In genomic region chr19:57319869-57320179, GRCh38 we compare ENCODE assay signal across 8 cellular contexts. TPM values are rescaled to one million over a fixed set of nuclear protein-coding genes. Genes with fewer than 3 reads are reported as not detected.
DNase-seq lines count a peak whose midpoint lies in the region; ATAC-seq and TF ChIP-seq lines count a peak whose summit lies in the region.

No MANE protein-coding gene starts in this region.

- 0 out of 2 replicates have a peak, but pooled peaks cover 2% of the 10 kb centered on the region for H3K27me3 ChIP-seq in HAP-1 (ENCODE audit: low read depth)

- ATAC-seq in activated CD8-positive, alpha-beta T cell treated with anti-CD3 and anti-CD28 coated beads, Interleukin-2, amount 10 ng/mL, durations not matched to agents 7 days and 5 days, result peak; percentile 1
- peak; percentile 1 for ATAC-seq in stimulated activated naive CD8-positive, alpha-beta T cell treated with anti-CD3 and anti-CD28 coated beads, Interleukin-15, amount 100 ng/mL, for 72 hours
- ATAC-seq in GM21737 (IDR thresholded peaks at IDR 0.05; ENCODE audit: unreplicated experiment), result no peak

- H3K4me1 ChIP-seq in HAP-1, result peaks cover 3% of the 10 kb centered on the region

- in situ Hi-C loops in HAP-1 (cut with MboI; ENCODE audit: low sequenced_read_pairs), result no loop called here

- no peak for TF ChIP-seq CTCF in GM10266 (IDR thresholded peaks at IDR 0.05; ENCODE audit: control insufficient read depth, insufficient read depth, low read depth, missing control alignments)

- peaks cover 4% of the 10 kb centered on the region for H3K9me3 Mint-ChIP-seq in activated CD8-positive, alpha-beta T cell treated with anti-CD3 and anti-CD28 coated beads, Interleukin-2, amount 10 ng/mL, durations not matched to agents 7 days and 5 days (ENCODE audit: insufficient read depth)
- peaks cover 27 to 57% of the 10 kb centered on the region in 2 donors for H3K9me3 Mint-ChIP-seq in stimulated activated naive CD8-positive, alpha-beta T cell treated with anti-CD3 and anti-CD28 coated beads, Interleukin-15, amount 100 ng/mL, for 72 hours

- CTCF ChIA-PET in activated CD8-positive, alpha-beta T cell treated with anti-CD3 and anti-CD28 coated beads, Interleukin-2, amount 10 ng/mL, durations not matched to agents 7 days and 5 days (lab: Charles Lee), result no interaction called here

- H3K27ac Mint-ChIP-seq in activated CD8-positive, alpha-beta T cell treated with anti-CD3 and anti-CD28 coated beads, Interleukin-2, amount 10 ng/mL, durations not matched to agents 7 days and 5 days, result peak overlapping the region; percentile 97
- peak overlapping the region; percentile 97 to 99 for H3K27ac Mint-ChIP-seq in stimulated activated naive CD8-positive, alpha-beta T cell treated with anti-CD3 and anti-CD28 coated beads, Interleukin-15, amount 100 ng/mL, for 72 hours

- H3K9me3 ChIP-seq in HAP-1, result no peaks in the 10 kb centered on the region

- DNase-seq in HAP-1 (ENCODE audit: low spot score in 2 of 2) (no peak), globus pallidus (ENCODE audit: low spot score) (no peak), AG08395 (ENCODE audit: low spot score) (no peak), GM10266 (ENCODE audit: extremely low spot score) (no peak)
- no peak for DNase-seq in activated CD8-positive, alpha-beta T cell treated with anti-CD3 and anti-CD28 coated beads, Interleukin-2, amount 10 ng/mL, durations not matched to agents 7 days and 5 days
- no peak for DNase-seq in stimulated activated naive CD8-positive, alpha-beta T cell treated with anti-CD3 and anti-CD28 coated beads, Interleukin-15, amount 100 ng/mL, for 72 hours

- peaks cover 29% of the 10 kb centered on the region for H3K4me1 Mint-ChIP-seq in activated CD8-positive, alpha-beta T cell treated with anti-CD3 and anti-CD28 coated beads, Interleukin-2, amount 10 ng/mL, durations not matched to agents 7 days and 5 days (ENCODE audit: low read depth)
- H3K4me1 Mint-ChIP-seq in stimulated activated naive CD8-positive, alpha-beta T cell treated with anti-CD3 and anti-CD28 coated beads, Interleukin-15, amount 100 ng/mL, for 72 hours, result peaks cover 25% of the 10 kb centered on the region

- H3K36me3 ChIP-seq in HAP-1 (replicated peaks), result peaks cover 11% of the 10 kb centered on the region

- peak overlapping the region; percentile 92 for H3K4me3 Mint-ChIP-seq in activated CD8-positive, alpha-beta T cell treated with anti-CD3 and anti-CD28 coated beads, Interleukin-2, amount 10 ng/mL, durations not matched to agents 7 days and 5 days
- H3K4me3 Mint-ChIP-seq in stimulated activated naive CD8-positive, alpha-beta T cell treated with anti-CD3 and anti-CD28 coated beads, Interleukin-15, amount 100 ng/mL, for 72 hours, result peak overlapping the region; percentile 93 to 97

- peaks cover 36% of the 10 kb centered on the region for H3K36me3 Mint-ChIP-seq in activated CD8-positive, alpha-beta T cell treated with anti-CD3 and anti-CD28 coated beads, Interleukin-2, amount 10 ng/mL, durations not matched to agents 7 days and 5 days (ENCODE audit: low read depth)

- H3K27me3 Mint-ChIP-seq in activated CD8-positive, alpha-beta T cell treated with anti-CD3 and anti-CD28 coated beads, Interleukin-2, amount 10 ng/mL, durations not matched to agents 7 days and 5 days (ENCODE audit: low read depth), result peaks cover 26% of the 10 kb centered on the region
- H3K27me3 Mint-ChIP-seq in stimulated activated naive CD8-positive, alpha-beta T cell treated with anti-CD3 and anti-CD28 coated beads, Interleukin-15, amount 100 ng/mL, for 72 hours, result peaks cover 34% of the 10 kb centered on the region

- peak overlapping the region; percentile 82 for H3K4me3 ChIP-seq in HAP-1
- H3K4me3 ChIP-seq in iPS-11a (ENCODE audit: low read depth, low read length), result peak overlapping the region; percentile 89

- POLR2A ChIA-PET in activated CD8-positive, alpha-beta T cell treated with anti-CD3 and anti-CD28 coated beads, Interleukin-2, amount 10 ng/mL, durations not matched to agents 7 days and 5 days (lab: Charles Lee), result interaction anchor here (1.0 to 1.4 kb wide), 2 partner anchors 9 to 48 kb away, joined by 3 to 4 read pairs; no protein-coding TSS in a partner anchor

RNA-seq across cellular contexts. Expression of gene ZNF543, which starts 0.4 kb away (rescaled TPM):
- total RNA-seq in activated CD8-positive, alpha-beta T cell treated with anti-CD3 and anti-CD28 coated beads, Interleukin-2, amount 10 ng/mL, durations not matched to agents 7 days and 5 days, result 1 to 10 TPM; 7.0 to 7.5 TPM

RNA-seq across cellular contexts. Expression of gene ZNF304, which starts 31.2 kb away (rescaled TPM):
- 1 to 10 TPM; 8.5 to 9.1 TPM for total RNA-seq in activated CD8-positive, alpha-beta T cell treated with anti-CD3 and anti-CD28 coated beads, Interleukin-2, amount 10 ng/mL, durations not matched to agents 7 days and 5 days

RNA-seq across cellular contexts. Expression of gene ZNF460, which starts 39.5 kb away (rescaled TPM):
- 10 to 100 TPM; 43.9 to 46.6 TPM for total RNA-seq in activated CD8-positive, alpha-beta T cell treated with anti-CD3 and anti-CD28 coated beads, Interleukin-2, amount 10 ng/mL, durations not matched to agents 7 days and 5 days

RNA-seq across cellular contexts. Expression of gene TRAPPC2B, which starts 43.5 kb away (rescaled TPM):
- 1 to 10 TPM; 8.5 to 8.6 TPM for total RNA-seq in activated CD8-positive, alpha-beta T cell treated with anti-CD3 and anti-CD28 coated beads, Interleukin-2, amount 10 ng/mL, durations not matched to agents 7 days and 5 days

RNA-seq across cellular contexts. Expression of gene ZNF547, which starts 43.5 kb away (rescaled TPM):
- 1 to 10 TPM; 4.2 to 4.4 TPM for total RNA-seq in activated CD8-positive, alpha-beta T cell treated with anti-CD3 and anti-CD28 coated beads, Interleukin-2, amount 10 ng/mL, durations not matched to agents 7 days and 5 days
